25 cellular contexts compared by ENCODE assay signal in genomic region chr4:1802720-1803522, GRCh38. TPM values are rescaled to one million over a fixed set of nuclear protein-coding genes. Genes with fewer than 3 reads are reported as not detected.
"Had no signal": no experiment of that assay in that cellular context is flagged by ENCODE, and none has a peak within 500 bp of the region (broad histone marks: within the 10 kb centered on the region; RNA-seq: fewer than 3 reads in every experiment).

No MANE protein-coding gene starts in this region.

- H3K9me3 Mint-ChIP-seq: activated naive CD8-positive, alpha-beta T cell treated with anti-CD3 and anti-CD28 coated beads, Interleukin-2, amount 10 ng/mL, durations not matched to agents 7 days and 5 days; activated T-cell treated with anti-CD3 and anti-CD28 coated beads, Interleukin-2, amount 50 U/mL, for 4 hours; activated T-helper 2 cell treated with anti-CD3 and anti-CD28 coated beads, Interferon-gamma antibody, Interleukin-2, Interleukin-4, amounts not matched to agents 10 μg/mL and 5 μg/mL and 100 μg/mL, durations not matched to agents 14 hours and 24 hours and 36 hours; natural killer cell; T-helper 1 cell treated with Interleukin-12 subunit alpha and Interleukin-12 subunit beta and Interleukin-4 antibody, amounts not matched to agents 30 μg/mL and 1 μg/mL, for 36 hours had no signal

- H3K27me3 Mint-ChIP-seq: activated naive CD8-positive, alpha-beta T cell treated with anti-CD3 and anti-CD28 coated beads, Interleukin-2, amount 10 ng/mL, durations not matched to agents 7 days and 5 days; progenitor cell of endocrine pancreas had no signal

- H3K9me3 ChIP-seq: thoracic aorta, upper lobe of right lung had no signal

- H3K36me3 ChIP-seq: thoracic aorta had no signal

- H3K4me1 Mint-ChIP-seq: activated naive CD8-positive, alpha-beta T cell treated with anti-CD3 and anti-CD28 coated beads, Interleukin-2, amount 10 ng/mL, durations not matched to agents 7 days and 5 days; natural killer cell had no signal

- ATAC-seq: activated T-cell treated with anti-CD3 and anti-CD28 coated beads, Interleukin-2, amount 50 U/mL, for 4 hours; natural killer cell; upper lobe of right lung had no signal

- H3K27me3 ChIP-seq: cardiac muscle cell, upper lobe of right lung had no signal

- H3K36me3 Mint-ChIP-seq: activated naive CD8-positive, alpha-beta T cell treated with anti-CD3 and anti-CD28 coated beads, Interleukin-2, amount 10 ng/mL, durations not matched to agents 7 days and 5 days; natural killer cell had no signal

- H3K27ac Mint-ChIP-seq: activated naive CD8-positive, alpha-beta T cell treated with anti-CD3 and anti-CD28 coated beads, Interleukin-2, amount 10 ng/mL, durations not matched to agents 7 days and 5 days; activated T-helper 2 cell treated with anti-CD3 and anti-CD28 coated beads, Interferon-gamma antibody, Interleukin-2, Interleukin-4, amounts not matched to agents 10 μg/mL and 5 μg/mL and 100 μg/mL, durations not matched to agents 14 hours and 24 hours and 36 hours; natural killer cell; progenitor cell of endocrine pancreas; T-helper 1 cell treated with Interleukin-12 subunit alpha and Interleukin-12 subunit beta and Interleukin-4 antibody, amounts not matched to agents 30 μg/mL and 1 μg/mL, for 36 hours had no signal

- H3K4me1 ChIP-seq: upper lobe of right lung had no signal

- DNase-seq: activated CD4-positive, alpha-beta T cell treated with anti-CD3 and anti-CD28 coated beads for 4 hours; activated CD4-positive, alpha-beta T cell treated with anti-CD3 and anti-CD28 coated beads, Interleukin-2, amount 50 U/mL, for 48 hours; activated CD4-positive, CD25-positive, alpha-beta regulatory T cell; activated CD8-positive, alpha-beta memory T cell treated with anti-CD3 and anti-CD28 coated beads, Interleukin-2, amount 50 U/mL, for 48 hours; activated naive CD4-positive, alpha-beta T cell treated with Interleukin-2 at 50 U/mL for 16 hours; activated naive CD8-positive, alpha-beta T cell treated with anti-CD3 and anti-CD28 coated beads, Interleukin-2, amount 10 ng/mL, durations not matched to agents 7 days and 5 days; activated T-cell treated with anti-CD3 and anti-CD28 coated beads, Interleukin-2, amount 50 U/mL, for 4 hours; amniotic stem cell; cortex of kidney; kidney glomerular epithelial cell; mammary epithelial cell; midbrain; natural killer cell; retina; stimulated activated CD4-positive, alpha-beta T cell treated with anti-CD3 and anti-CD28 coated beads, Interleukin-2, amount 100 ng/mL, for 48 hours; stimulated activated CD8-positive, alpha-beta memory T cell treated with anti-CD3 and anti-CD28 coated beads, Interleukin-4, amount 100 ng/mL, for 48 hours; stimulated activated naive CD4-positive, alpha-beta T cell; T1000; upper lobe of right lung had no signal

- H3K4me3 Mint-ChIP-seq: activated naive CD8-positive, alpha-beta T cell treated with anti-CD3 and anti-CD28 coated beads, Interleukin-2, amount 10 ng/mL, durations not matched to agents 7 days and 5 days; activated T-cell treated with anti-CD3 and anti-CD28 coated beads, Interleukin-2, amount 50 U/mL, for 4 hours; natural killer cell; T-helper 1 cell treated with Interleukin-12 subunit alpha and Interleukin-12 subunit beta and Interleukin-4 antibody, amounts not matched to agents 30 μg/mL and 1 μg/mL, for 36 hours had no signal

- H3K4me3 ChIP-seq: cardiac muscle cell, thoracic aorta, upper lobe of right lung had no signal

- H3K27ac ChIP-seq: cardiac muscle cell, epithelial cell of prostate, thoracic aorta, upper lobe of right lung had no signal

RNA-seq across cellular contexts. Expression of gene FGFR3, which starts 9.8 kb away (rescaled TPM):
- total RNA-seq: natural killer cell had no signal
